17 cellular contexts compared by ENCODE assay signal in the genomic region with DNA sequence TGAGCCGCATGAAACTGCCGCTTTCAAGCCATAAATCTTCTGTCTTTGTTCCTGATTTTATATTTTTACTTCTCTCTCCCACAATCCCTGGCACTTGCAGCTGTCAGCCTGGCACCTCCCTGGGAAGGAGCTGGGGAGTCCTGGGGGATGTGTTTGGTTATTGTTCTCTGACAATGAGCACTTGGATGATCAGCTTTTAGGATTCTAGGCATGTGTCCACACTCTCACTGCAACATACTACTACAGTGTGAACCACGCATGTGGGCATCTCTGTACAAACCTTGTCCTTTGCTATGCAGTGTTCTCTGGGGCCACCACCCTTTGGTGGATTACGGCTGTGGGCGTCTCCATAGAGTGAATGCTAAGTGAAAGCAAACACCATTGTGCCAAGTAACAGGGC.
"Had no signal": no experiment of that assay in that cellular context is flagged by ENCODE, and none has a peak within 500 bp of the region (broad histone marks: within the 10 kb centered on the region; RNA-seq: fewer than 3 reads in every experiment).

No MANE protein-coding gene starts in this region.

- H3K4me1 ChIP-seq: gastrocnemius medialis, sigmoid colon, tibial nerve, uterus had no signal

- ATAC-seq: activated CD4-positive, CD25-positive, alpha-beta regulatory T cell treated with anti-CD3 and anti-CD28 coated beads, Interleukin-2, amount 50 U/mL, for 24 hours; gastrocnemius medialis; stimulated activated memory B cell treated with anti-CD40 and anti-IgM and Interleukin-4, amounts not matched to agents 10 μg/mL and 1 μg/mL and 100 μg/mL, for 72 hours had no signal

- H3K4me3 ChIP-seq: gastrocnemius medialis, sigmoid colon, tibial nerve, uterus had no signal

- H3K27ac ChIP-seq: epithelial cell of prostate, gastrocnemius medialis, sigmoid colon, tibial nerve, uterus had no signal

- H3K36me3 ChIP-seq: gastrocnemius medialis, sigmoid colon, tibial nerve, uterus had no signal

- H3K9me3 ChIP-seq: gastrocnemius medialis, sigmoid colon, tibial nerve, uterus had no signal

- H3K27me3 ChIP-seq: tibial nerve, uterus had no signal

- DNase-seq: activated CD4-positive, alpha-beta T cell treated with anti-CD3 and anti-CD28 coated beads, Interleukin-2, amount 50 U/mL, for 1 hour; activated CD8-positive, alpha-beta memory T cell treated with anti-CD3 and anti-CD28 coated beads for 24 hours; activated gamma-delta T cell treated with Interleukin-2 at 50 U/mL for 16 hours; activated naive CD8-positive, alpha-beta T cell treated with anti-CD3 and anti-CD28 coated beads for 36 hours; aorta; cerebellar nuclear complex; gastrocnemius medialis; kidney; mesendoderm; sigmoid colon; T-helper 1 cell; T1000; uterus had no signal
